Comparison of ENCODE assay signal across 12 cellular contexts in genomic region chr10:113000876-113001598, GRCh38. TPM values are rescaled to one million over a fixed set of nuclear protein-coding genes. Genes with fewer than 3 reads are reported as not detected.
A peak's percentile ranks its signal among the peaks of the same experiment; 100 is the strongest.
DNase-seq lines count a peak whose midpoint lies in the region; ATAC-seq, FAIRE-seq and TF ChIP-seq lines count a peak whose summit lies in the region.
"Had no signal": no experiment of that assay in that cellular context is flagged by ENCODE, and none has a peak within 500 bp of the region (broad histone marks: within the 10 kb centered on the region; RNA-seq: fewer than 3 reads in every experiment).

No MANE protein-coding gene starts in this region.

- peaks cover 36% of the 10 kb centered on the region for H3K4me1 Mint-ChIP-seq in neural progenitor cell
- peaks cover 2% of the 10 kb centered on the region for H3K4me1 Mint-ChIP-seq in activated CD8-positive, alpha-beta T cell treated with anti-CD3 and anti-CD28 coated beads for 36 hours (ENCODE audit: low read depth)

- intact Hi-C loops in HepG2 (cut with micrococcal nuclease; ENCODE audit: unreplicated experiment) (no loop called here), right lobe of liver (cut with DNase I) (no loop called here), left cardiac atrium (cut with DNase I) (loop anchor here (10.0 kb wide), 2 partner anchors 46 to 54 kb away; partner anchors contain the start of gene TCF7L2 (in 1 of the 2))
- intact Hi-C loops in activated CD8-positive, alpha-beta T cell treated with anti-CD3 and anti-CD28 coated beads for 36 hours (cut with micrococcal nuclease) = no loop called here

- peak overlapping the region; percentile 22 for H3K4me3 Mint-ChIP-seq in neural progenitor cell
- H3K4me3 Mint-ChIP-seq in activated CD8-positive, alpha-beta T cell treated with anti-CD3 and anti-CD28 coated beads for 36 hours = no peak overlapping the region
- H3K4me3 Mint-ChIP-seq: activated naive CD4-positive, alpha-beta T cell treated with anti-CD3 and anti-CD28 coated beads, Interleukin-2, amount 50 U/mL, for 24 hours; effector memory CD8-positive, alpha-beta T cell had no signal

- in situ Hi-C loops in HepG2 (cut with HindIII; ENCODE audit: extremely low pct_ligation_motif_present, low pct_unique_long_range_greater_than_20kb) = no loop called here

- no peaks in the 10 kb centered on the region for H3K27me3 ChIP-seq in HepG2 (ENCODE audit: control insufficient read depth in 1 of 2, insufficient read depth in 2 of 2, low read length in 2 of 2)
- H3K27me3 ChIP-seq in right lobe of liver = no peaks in the 10 kb centered on the region
- no peaks in the 10 kb centered on the region for H3K27me3 ChIP-seq in neural progenitor cell

- DNase-seq in HepG2 (ENCODE audit: low spot score) (no peak), right lobe of liver (no peak), left cardiac atrium (peak; percentile 38), neural progenitor cell (ENCODE audit: low spot score) (peak; percentile 39), NCI-H2196 treated with DMSO at 0.1 percent for 48 hours (lab: John Stamatoyannopoulos, UW; ENCODE audit: unreplicated experiment) (no peak), C1 segment of cervical spinal cord (lab: John Stamatoyannopoulos, UW) (no peak)
- DNase-seq in activated CD8-positive, alpha-beta T cell treated with anti-CD3 and anti-CD28 coated beads for 36 hours = no peak
- no peak for DNase-seq in activated naive CD4-positive, alpha-beta T cell (lab: John Stamatoyannopoulos, UW)
- DNase-seq: activated CD4-positive, alpha-beta T cell treated with anti-CD3 and anti-CD28 coated beads for 48 hours; effector memory CD8-positive, alpha-beta T cell; NCI-H1694 treated with DMSO at 0.1 percent for 48 hours had no signal

- peaks cover 11% of the 10 kb centered on the region for H3F3A ChIP-seq in neural progenitor cell (ENCODE audit: low read depth)

- TF ChIP-seq RAD21 in HepG2 (CRISPR knock-in tag; IDR thresholded peaks at IDR 0.05) = no peak

- H3K27ac ChIP-seq in HepG2 (ENCODE audit: extremely low read length, insufficient read depth, low read length) = no peak overlapping the region
- no peak overlapping the region for H3K27ac ChIP-seq in right lobe of liver
- peak overlapping the region; percentile 17 for H3K27ac ChIP-seq in neural progenitor cell

- H4K20me1 ChIP-seq in HepG2 (ENCODE audit: insufficient read depth, low read length) = peaks cover 97% of the 10 kb centered on the region
- H4K20me1 ChIP-seq in neural progenitor cell (ENCODE audit: low read depth) = peaks cover 90% of the 10 kb centered on the region

- peaks cover 25% of the 10 kb centered on the region for H3K36me3 Mint-ChIP-seq in neural progenitor cell
- H3K36me3 Mint-ChIP-seq in activated CD8-positive, alpha-beta T cell treated with anti-CD3 and anti-CD28 coated beads for 36 hours (ENCODE audit: low read depth) = no peaks in the 10 kb centered on the region
- H3K36me3 Mint-ChIP-seq: activated naive CD4-positive, alpha-beta T cell treated with anti-CD3 and anti-CD28 coated beads, Interleukin-2, amount 50 U/mL, for 24 hours had no signal

- CTCF ChIA-PET in HepG2 (lab: Yijun Ruan, JAX; ENCODE audit: low intra/inter-chr PET ratio, low total read pairs) = no interaction called here
- CTCF ChIA-PET in activated CD8-positive, alpha-beta T cell treated with anti-CD3 and anti-CD28 coated beads for 36 hours (lab: Charles Lee) = no interaction called here

- TF ChIP-seq EP300 in HepG2 (IDR thresholded peaks at IDR 0.05; ENCODE audit: low read depth in 2 of 2, low read length in 2 of 2) (no peak), HepG2 (CRISPR knock-in tag; IDR thresholded peaks at IDR 0.05; ENCODE audit: borderline replicate concordance) (no peak)

- no peak overlapping the region for H3K4me3 ChIP-seq in HepG2 (replicated peaks in 1 of 3; ENCODE audit: insufficient read depth in 1 of 3, low read depth in 2 of 3, low read length in 3 of 3)
- H3K4me3 ChIP-seq in right lobe of liver = no peak overlapping the region
- H3K4me3 ChIP-seq in neural progenitor cell = no peak overlapping the region

- H3K9me3 Mint-ChIP-seq in neural progenitor cell = no peaks in the 10 kb centered on the region
- no peaks in the 10 kb centered on the region for H3K9me3 Mint-ChIP-seq in activated CD8-positive, alpha-beta T cell treated with anti-CD3 and anti-CD28 coated beads for 36 hours
- H3K9me3 Mint-ChIP-seq: activated naive CD4-positive, alpha-beta T cell treated with anti-CD3 and anti-CD28 coated beads, Interleukin-2, amount 50 U/mL, for 24 hours; effector memory CD8-positive, alpha-beta T cell had no signal

- peaks cover 68% of the 10 kb centered on the region for H3K4me1 ChIP-seq in HepG2 (ENCODE audit: insufficient read depth, low read length)
- peaks cover 0 to 17% (median 0%) of the 10 kb centered on the region in 4 donors for H3K4me1 ChIP-seq in right lobe of liver
- H3K4me1 ChIP-seq in neural progenitor cell = peaks cover 37% of the 10 kb centered on the region

- 91% methylated on average over 14 of the region's 14 CpGs for WGBS in HepG2 (ENCODE audit: low lambda C conversion rate)
- WGBS in right lobe of liver (ENCODE audit: insufficient coverage, low coverage, low lambda C conversion rate, missing lambda C conversion rate) = 86% methylated on average over 13 of the region's 14 CpGs

- H3K36me3 ChIP-seq in HepG2 (replicated peaks in 1 of 2; ENCODE audit: control insufficient read depth in 1 of 2, insufficient read depth in 2 of 2, low read length in 2 of 2) = peaks cover 8 to 35% of the 10 kb centered on the region in 2 experiments; a peak in 4 of 5 replicates
- H3K36me3 ChIP-seq in right lobe of liver = no peaks in the 10 kb centered on the region
- H3K36me3 ChIP-seq in neural progenitor cell = no peaks in the 10 kb centered on the region

- H3K4me2 ChIP-seq in HepG2 (ENCODE audit: low read depth, low read length) = no peak overlapping the region
- H3K4me2 ChIP-seq in neural progenitor cell = no peak overlapping the region

- H3K9me3 ChIP-seq in HepG2 (ENCODE audit: low read length) (no peaks in the 10 kb centered on the region), right lobe of liver (no peaks in the 10 kb centered on the region), neural progenitor cell (ENCODE audit: low read depth) (no peaks in the 10 kb centered on the region)

- H3K79me2 ChIP-seq in HepG2 (ENCODE audit: insufficient read depth, low read length) (peaks cover 97% of the 10 kb centered on the region), neural progenitor cell (ENCODE audit: low read depth) (peaks cover 100% of the 10 kb centered on the region)

- TF ChIP-seq CTCF in HepG2 (CRISPR knock-in tag; IDR thresholded peaks at IDR 0.05) (no peak), right lobe of liver (IDR thresholded peaks at IDR 0.05) (no peak), neural progenitor cell (IDR thresholded peaks at IDR 0.05) (no peak)
- no peak for TF ChIP-seq CTCF in activated CD8-positive, alpha-beta T cell treated with anti-CD3 and anti-CD28 coated beads for 36 hours (IDR thresholded peaks at IDR 0.05)

- H3K27me3 Mint-ChIP-seq in neural progenitor cell (ENCODE audit: insufficient read depth, low read depth) = peaks cover 3% of the 10 kb centered on the region
- peaks cover 37% of the 10 kb centered on the region for H3K27me3 Mint-ChIP-seq in activated CD8-positive, alpha-beta T cell treated with anti-CD3 and anti-CD28 coated beads for 36 hours

- no peak for TF ChIP-seq POLR2A in HepG2 (IDR thresholded peaks at IDR 0.05; ENCODE audit: insufficient read depth in 1 of 2, low read depth in 2 of 2, low read length in 2 of 2)
- TF ChIP-seq POLR2A in right lobe of liver (IDR thresholded peaks at IDR 0.05) = no peak

- ATAC-seq in HepG2 (peak; percentile 17; the same call in 1 of the 3 replicates), right lobe of liver (no peak), left cardiac atrium (peak; percentile 77 to 86)
- ATAC-seq in activated CD8-positive, alpha-beta T cell treated with anti-CD3 and anti-CD28 coated beads for 36 hours = no peak
- ATAC-seq: effector memory CD8-positive, alpha-beta T cell had no signal

- no peak overlapping the region for H2AFZ ChIP-seq in HepG2 (ENCODE audit: low read length)
- H2AFZ ChIP-seq in neural progenitor cell (replicated peaks) = no peak overlapping the region

- H3K9ac ChIP-seq in HepG2 (ENCODE audit: insufficient read depth, low read depth, low read length) = no peak overlapping the region
- no peak overlapping the region for H3K9ac ChIP-seq in neural progenitor cell

- no peak for FAIRE-seq in HepG2 (lab: Jason Lieb, UNC)

- no TSS peak for BruUV-seq in HepG2 (replicated peaks; lab: Mats Ljungman, UMichigan)

- POLR2A ChIA-PET in HepG2 (lab: Yijun Ruan, JAX) = no interaction called here
- POLR2A ChIA-PET in activated CD8-positive, alpha-beta T cell treated with anti-CD3 and anti-CD28 coated beads for 36 hours (lab: Charles Lee) = no interaction called here

- no peak overlapping the region for H3K27ac Mint-ChIP-seq in neural progenitor cell
- H3K27ac Mint-ChIP-seq in activated CD8-positive, alpha-beta T cell treated with anti-CD3 and anti-CD28 coated beads for 36 hours = no peak overlapping the region
- H3K27ac Mint-ChIP-seq: activated naive CD4-positive, alpha-beta T cell treated with anti-CD3 and anti-CD28 coated beads, Interleukin-2, amount 50 U/mL, for 24 hours; effector memory CD8-positive, alpha-beta T cell had no signal

RNA-seq across cellular contexts. Expression of gene TCF7L2, which starts 51.0 kb away (rescaled TPM):
- total RNA-seq in HepG2 (2016; rRNA removed; fragmentation: Illumina TruSeq; extraction: Trizol) = 3.5 and 3.9 TPM in 2 replicates
- 0.79 and 0.81 TPM in 2 replicates for total RNA-seq in HepG2 (2016; cell fraction: cytosol; rRNA removed; fragmentation: Illumina TruSeq; extraction: Trizol; ENCODE audit: low read depth)
- 2.8 and 2.9 TPM in 2 replicates for total RNA-seq in HepG2 (2016; cell fraction: insoluble cytoplasmic fraction; rRNA removed; fragmentation: Illumina TruSeq; extraction: Trizol)
- 2.6 and 2.9 TPM in 2 replicates for total RNA-seq in HepG2 (2016; cell fraction: membrane; rRNA removed; fragmentation: Illumina TruSeq; extraction: Trizol)
- total RNA-seq in HepG2 (2016; cell fraction: nucleus; rRNA removed; fragmentation: Illumina TruSeq; extraction: Trizol) = 16.4 and 18.5 TPM in 2 replicates
- 13.7 and 14.5 TPM in 2 replicates for polyA plus RNA-seq in HepG2 (2011; rRNA removed)
- polyA plus RNA-seq in HepG2 (2011; cell fraction: cytosol; rRNA removed) = 3.7 and 4.1 TPM in 2 replicates
- polyA plus RNA-seq in HepG2 (2011; cell fraction: nucleus; rRNA removed) = 43.1 and 52.5 TPM in 2 replicates
- polyA plus RNA-seq in HepG2 (2012) = 20.4 and 29.8 TPM in 2 replicates
- 0.61 and 0.64 TPM in 2 replicates for polyA plus RNA-seq in HepG2 (2016; cell fraction: cytosol; fragmentation: Illumina TruSeq; extraction: Trizol; ENCODE audit: low read depth)
- 8.5 and 14.1 TPM in 2 replicates for polyA plus RNA-seq in HepG2 (2016; cell fraction: insoluble cytoplasmic fraction; fragmentation: Illumina TruSeq; extraction: Trizol; ENCODE audit: low read depth)
- 2.6 and 3.5 TPM in 2 replicates for polyA plus RNA-seq in HepG2 (2016; cell fraction: membrane; fragmentation: Illumina TruSeq; extraction: Trizol; ENCODE audit: low read depth)
- 25.0 and 27.3 TPM in 2 replicates for polyA plus RNA-seq in HepG2 (2016; cell fraction: nucleus; fragmentation: Illumina TruSeq; extraction: Trizol; ENCODE audit: insufficient read depth, low read depth)
- 13.5 and 39.4 TPM in 2 replicates for polyA minus RNA-seq in HepG2 (2011; rRNA and poly(A)+ RNA removed; ENCODE audit: low replicate concordance)
- 13.6 and 18.3 TPM in 2 replicates for polyA minus RNA-seq in HepG2 (2011; cell fraction: cytosol; rRNA and poly(A)+ RNA removed)
- polyA minus RNA-seq in HepG2 (2011; cell fraction: nucleus; rRNA and poly(A)+ RNA removed) = 74.9 and 75.2 TPM in 2 replicates
- 10 to 100 TPM in 5 of 6 experiments, 1 to 10 TPM in 1; 9.4 to 33.2 (median 16.7) TPM for total RNA-seq in right lobe of liver
- 10 to 100 TPM; 15.7 to 16.3 TPM for total RNA-seq in left cardiac atrium
- total RNA-seq in neural progenitor cell (ENCODE audit: low replicate concordance) = 11.0 and 12.3 TPM in 2 replicates
- total RNA-seq in activated CD8-positive, alpha-beta T cell treated with anti-CD3 and anti-CD28 coated beads for 36 hours = 1 to 10 TPM; 1.5 to 1.6 TPM

Comparison
In these comparisons a context has a peak if more than half of its experiments do, and no peak if none do; other contexts are left out.
1. ATAC-seq: peak in HepG2 (single experiment) and left cardiac atrium (2 of 2); none in right lobe of liver (0 of 4) and activated CD8-positive, alpha-beta T cell treated with anti-CD3 and anti-CD28 coated beads for 36 hours (single experiment).
2. DNase-seq: peak in left cardiac atrium (single experiment) and neural progenitor cell (single experiment); none in HepG2 (single experiment), right lobe of liver (0 of 3), activated CD8-positive, alpha-beta T cell treated with anti-CD3 and anti-CD28 coated beads for 36 hours (single experiment), NCI-H2196 treated with DMSO at 0.1 percent for 48 hours (single experiment), activated naive CD4-positive, alpha-beta T cell (0 of 4) and C1 segment of cervical spinal cord (0 of 14).
3. intact Hi-C loops: an anchor here in left cardiac atrium (10.0 kb wide); none called in HepG2, right lobe of liver and activated CD8-positive, alpha-beta T cell treated with anti-CD3 and anti-CD28 coated beads for 36 hours.